In genomic region chr5:167916261-167916660, GRCh38 we compare ENCODE assay signal across 19 cellular contexts.
DNase-seq lines count a peak whose midpoint lies in the region; ATAC-seq and TF ChIP-seq lines count a peak whose summit lies in the region.
"Had no signal": no experiment of that assay in that cellular context is flagged by ENCODE, and none has a peak within 500 bp of the region (broad histone marks: within the 10 kb centered on the region; RNA-seq: fewer than 3 reads in every experiment).

No MANE protein-coding gene starts in this region.

- H3K36me3 Mint-ChIP-seq in Caco-2 (ENCODE audit: insufficient read depth, unreplicated experiment) = no peaks in the 10 kb centered on the region
- peaks cover 12% of the 10 kb centered on the region for H3K36me3 Mint-ChIP-seq in neural progenitor cell
- H3K36me3 Mint-ChIP-seq: activated naive CD4-positive, alpha-beta T cell treated with anti-CD3 and anti-CD28 coated beads, Interleukin-2, amount 10 ng/mL, durations not matched to agents 7 days and 5 days; CD14-positive monocyte had no signal

- H3K4me1 ChIP-seq in Caco-2 (peaks cover 12% of the 10 kb centered on the region), neural progenitor cell (peaks cover 30% of the 10 kb centered on the region)

- H3K4me3 ChIP-seq in Caco-2 (ENCODE audit: low read depth, low read length) = no peak overlapping the region
- no peak overlapping the region for H3K4me3 ChIP-seq in epithelial cell of proximal tubule (ENCODE audit: low read depth, low read length)
- H3K4me3 ChIP-seq in neural progenitor cell = no peak overlapping the region

- H3K27ac Mint-ChIP-seq in Caco-2 (ENCODE audit: unreplicated experiment) = no peak overlapping the region
- peak overlapping the region; percentile 92 for H3K27ac Mint-ChIP-seq in neural progenitor cell
- H3K27ac Mint-ChIP-seq: activated CD8-positive, alpha-beta T cell treated with anti-CD3 and anti-CD28 coated beads for 36 hours; activated naive CD4-positive, alpha-beta T cell treated with anti-CD3 and anti-CD28 coated beads, Interleukin-2, amount 10 ng/mL, durations not matched to agents 7 days and 5 days; CD14-positive monocyte had no signal

- no peak overlapping the region for H3K4me2 ChIP-seq in neural progenitor cell

- intact Hi-C loops in Caco-2 (cut with micrococcal nuclease; ENCODE audit: unreplicated experiment) = loop anchor here (2.0 kb wide), 1 partner anchor 27 kb away; no protein-coding TSS in a partner anchor
- intact Hi-C loops in left ventricle myocardium superior (cut with micrococcal nuclease) = no loop called here

- H3K9ac ChIP-seq in neural progenitor cell = no peak overlapping the region

- no peaks in the 10 kb centered on the region for H3K79me2 ChIP-seq in neural progenitor cell (ENCODE audit: low read depth)

- TF ChIP-seq CTCF in Caco-2 (IDR thresholded peaks at IDR 0.05; ENCODE audit: insufficient read depth in 1 of 2, low read depth in 1 of 2, low read length in 1 of 2, severe bottlenecking in 1 of 2, unreplicated experiment in 1 of 2) (no peak), epithelial cell of proximal tubule (conservative IDR thresholded peaks at IDR 0.05; ENCODE audit: low read depth, low read length) (no peak), neural progenitor cell (IDR thresholded peaks at IDR 0.05) (no peak)

- BruUV-seq in Caco-2 (replicated peaks; lab: Mats Ljungman, UMichigan) = no TSS peak

- ATAC-seq in HG03571 (IDR thresholded peaks at IDR 0.05; ENCODE audit: unreplicated experiment) = no peak
- ATAC-seq in left ventricle myocardium superior = no peak
- ATAC-seq in GM21381 (IDR thresholded peaks at IDR 0.05; ENCODE audit: unreplicated experiment) = no peak
- ATAC-seq: activated CD8-positive, alpha-beta T cell treated with anti-CD3 and anti-CD28 coated beads for 36 hours; HepG2; SK-N-SH treated with all-trans-retinoic acid at 6 μM for 48 hours had no signal

- peaks cover 9% of the 10 kb centered on the region for H3K27me3 Mint-ChIP-seq in Caco-2 (ENCODE audit: insufficient read depth, unreplicated experiment)
- H3K27me3 Mint-ChIP-seq in neural progenitor cell (ENCODE audit: insufficient read depth, low read depth) = peaks cover 6% of the 10 kb centered on the region
- H3K27me3 Mint-ChIP-seq: activated CD8-positive, alpha-beta T cell treated with anti-CD3 and anti-CD28 coated beads for 36 hours; activated naive CD4-positive, alpha-beta T cell treated with anti-CD3 and anti-CD28 coated beads, Interleukin-2, amount 10 ng/mL, durations not matched to agents 7 days and 5 days had no signal

- H3K4me3 Mint-ChIP-seq in Caco-2 (ENCODE audit: unreplicated experiment) (no peak overlapping the region), neural progenitor cell (no peak overlapping the region)
- H3K4me3 Mint-ChIP-seq: activated CD8-positive, alpha-beta T cell treated with anti-CD3 and anti-CD28 coated beads for 36 hours; activated naive CD4-positive, alpha-beta T cell treated with anti-CD3 and anti-CD28 coated beads, Interleukin-2, amount 10 ng/mL, durations not matched to agents 7 days and 5 days; CD14-positive monocyte had no signal

- H3F3A ChIP-seq in neural progenitor cell (ENCODE audit: low read depth) = no peaks in the 10 kb centered on the region

- H3K36me3 ChIP-seq in Caco-2 (ENCODE audit: control insufficient read depth, insufficient read depth, low read length) (no peaks in the 10 kb centered on the region), neural progenitor cell (no peaks in the 10 kb centered on the region)

- H3K9me3 ChIP-seq in Caco-2 (no peaks in the 10 kb centered on the region), neural progenitor cell (ENCODE audit: low read depth) (no peaks in the 10 kb centered on the region)

- H3K9me3 Mint-ChIP-seq in Caco-2 (ENCODE audit: unreplicated experiment) = peaks cover 16% of the 10 kb centered on the region
- H3K9me3 Mint-ChIP-seq in neural progenitor cell = peaks cover 15% of the 10 kb centered on the region
- H3K9me3 Mint-ChIP-seq: activated CD8-positive, alpha-beta T cell treated with anti-CD3 and anti-CD28 coated beads for 36 hours; activated naive CD4-positive, alpha-beta T cell treated with anti-CD3 and anti-CD28 coated beads, Interleukin-2, amount 10 ng/mL, durations not matched to agents 7 days and 5 days had no signal

- peak overlapping the region; percentile 30 for H2AFZ ChIP-seq in neural progenitor cell (replicated peaks)

- peak; percentile 32 to 54 for DNase-seq in Caco-2
- DNase-seq in NCI-H226 = peak; percentile 87
- DNase-seq in epithelial cell of proximal tubule (ENCODE audit: low read depth) = peak; percentile 41
- no peak for DNase-seq in neural progenitor cell (ENCODE audit: low spot score)
- DNase-seq in left ventricle myocardium superior = no peak
- no peak for DNase-seq in NCI-H82 treated with DMSO at 0.1 percent for 48 hours (lab: John Stamatoyannopoulos, UW; ENCODE audit: unreplicated experiment)
- DNase-seq: ACHN; activated CD4-positive, CD25-positive, alpha-beta regulatory T cell; activated CD8-positive, alpha-beta T cell treated with anti-CD3 and anti-CD28 coated beads for 36 hours; activated naive CD4-positive, alpha-beta T cell treated with anti-CD3 and anti-CD28 coated beads, Interleukin-2, amount 10 ng/mL, durations not matched to agents 7 days and 5 days; activated T-cell treated with anti-CD3 and anti-CD28 coated beads, Interleukin-2, amount 50 U/mL, for 1 hour; effector memory CD4-positive, alpha-beta T cell; NCI-H510A had no signal

- CTCF ChIA-PET in Caco-2 (lab: Charles Lee) = interaction anchor here (0.6 kb wide), 1 partner anchor 125 kb away, joined by 3 read pairs; no protein-coding TSS in a partner anchor

- H3K4me1 Mint-ChIP-seq in Caco-2 (ENCODE audit: low read depth, unreplicated experiment) (peaks cover 16% of the 10 kb centered on the region), neural progenitor cell (peaks cover 63% of the 10 kb centered on the region)
- H3K4me1 Mint-ChIP-seq: activated naive CD4-positive, alpha-beta T cell treated with anti-CD3 and anti-CD28 coated beads, Interleukin-2, amount 10 ng/mL, durations not matched to agents 7 days and 5 days had no signal

- no peaks in the 10 kb centered on the region for H3K27me3 ChIP-seq in Caco-2 (replicated peaks; ENCODE audit: control insufficient read depth, insufficient read depth, low read length)
- no peaks in the 10 kb centered on the region for H3K27me3 ChIP-seq in neural progenitor cell

- no peaks in the 10 kb centered on the region for H4K20me1 ChIP-seq in neural progenitor cell (ENCODE audit: low read depth)

- POLR2A ChIA-PET in Caco-2 (lab: Charles Lee) = no interaction called here

- no peak overlapping the region for H3K27ac ChIP-seq in neural progenitor cell
- H3K27ac ChIP-seq: RWPE1 had no signal

Comparison
In these comparisons a context has a peak if more than half of its experiments do, and no peak if none do; other contexts are left out.
1. DNase-seq: peak in Caco-2 (2 of 2), NCI-H226 (single experiment) and epithelial cell of proximal tubule (single experiment); none in neural progenitor cell (single experiment), left ventricle myocardium superior (single experiment) and NCI-H82 treated with DMSO at 0.1 percent for 48 hours (single experiment).